11 cellular contexts compared by ENCODE assay signal in genomic region chr7:57308631-57309408, GRCh38.
DNase-seq lines count a peak whose midpoint lies in the region; ATAC-seq and TF ChIP-seq lines count a peak whose summit lies in the region.
"Had no signal": no experiment of that assay in that cellular context is flagged by ENCODE, and none has a peak within 500 bp of the region (broad histone marks: within the 10 kb centered on the region; RNA-seq: fewer than 3 reads in every experiment).

No MANE protein-coding gene starts in this region.

- H4K20me1 ChIP-seq in Loucy (ENCODE audit: insufficient read depth, low read length, poor library complexity, severe bottlenecking) = no peaks in the 10 kb centered on the region

- no peaks in the 10 kb centered on the region for H3K4me1 Mint-ChIP-seq in chondrocyte (ENCODE audit: low read depth)

- no peaks in the 10 kb centered on the region for H3K79me2 ChIP-seq in Loucy (ENCODE audit: insufficient read depth, low read length)

- no peaks in the 10 kb centered on the region for H3K27me3 Mint-ChIP-seq in chondrocyte (ENCODE audit: low read depth)

- H3K4me3 Mint-ChIP-seq in chondrocyte (ENCODE audit: unreplicated experiment) = no peak overlapping the region

- no peak overlapping the region for H3K4me3 ChIP-seq in BJ (ENCODE audit: low read depth, low read length)
- no peak overlapping the region for H3K4me3 ChIP-seq in Loucy (ENCODE audit: low read length, poor library complexity, severe bottlenecking)
- H3K4me3 ChIP-seq: prostate gland had no signal

- no peak for ATAC-seq in GM19351 (IDR thresholded peaks at IDR 0.05; ENCODE audit: unreplicated experiment)

- H3K27me3 ChIP-seq in BJ (ENCODE audit: control insufficient read depth, insufficient read depth, low read length) (no peaks in the 10 kb centered on the region), Loucy (ENCODE audit: insufficient read depth, low read length, poor library complexity, severe bottlenecking) (no peaks in the 10 kb centered on the region)

- H3F3A ChIP-seq in Loucy (ENCODE audit: low read depth) = no peaks in the 10 kb centered on the region

- H3K27ac Mint-ChIP-seq in chondrocyte (ENCODE audit: unreplicated experiment) = no peak overlapping the region

- POLR2A ChIA-PET in BJ (lab: Charles Lee) = no interaction called here

- no peak overlapping the region for H3K27ac ChIP-seq in 22Rv1
- H3K27ac ChIP-seq: epithelial cell of prostate, prostate gland had no signal

- H2AFZ ChIP-seq in Loucy (ENCODE audit: low read length) = no peak overlapping the region

- peaks cover 9% of the 10 kb centered on the region; the same call in 1 of the 2 replicates for H3K9me3 ChIP-seq in Loucy (ENCODE audit: insufficient read depth, low read depth, low read length)
- H3K9me3 ChIP-seq: prostate gland had no signal

- no peaks in the 10 kb centered on the region for H3K4me1 ChIP-seq in Loucy (ENCODE audit: insufficient read depth, low read length, poor library complexity, severe bottlenecking)
- H3K4me1 ChIP-seq: prostate gland had no signal

- TF ChIP-seq CTCF in 22Rv1 (IDR thresholded peaks at IDR 0.05) (peak; percentile 81), BJ (IDR thresholded peaks at IDR 0.05; ENCODE audit: insufficient read depth, low read depth, low read length) (0 out of 2 replicates have a peak, but pooled peaks have one; percentile 5), Loucy (conservative IDR thresholded peaks at IDR 0.05; ENCODE audit: low read length) (peak; percentile 49), chondrocyte (IDR thresholded peaks at IDR 0.05) (peak; percentile 31)

- DNase-seq in BJ (ENCODE audit: low read depth) (no peak), chondrocyte (ENCODE audit: low spot score) (no peak), SIG-M5 (lab: John Stamatoyannopoulos, UW) (no peak), GOT3 (lab: John Stamatoyannopoulos, UW) (no peak)
- DNase-seq in activated effector memory CD4-positive, alpha-beta T cell treated with Interleukin-2 at 50 U/mL for 16 hours = no peak
- DNase-seq: NCI-H1694 treated with DMSO at 0.1 percent for 48 hours had no signal

- CTCF ChIA-PET in BJ (lab: Yijun Ruan, JAX) = no interaction called here

- H3K4me2 ChIP-seq in Loucy (ENCODE audit: low read depth, low read length, poor library complexity, severe bottlenecking) = no peak overlapping the region

- H3K36me3 Mint-ChIP-seq in chondrocyte (ENCODE audit: low read depth) = peaks cover 1% of the 10 kb centered on the region

- H3K9ac ChIP-seq in Loucy (ENCODE audit: low read depth, low read length, poor library complexity, severe bottlenecking) = no peak overlapping the region

- H3K36me3 ChIP-seq in BJ (ENCODE audit: control insufficient read depth, insufficient read depth, low read length) (no peaks in the 10 kb centered on the region), Loucy (ENCODE audit: insufficient read depth, low read length) (no peaks in the 10 kb centered on the region)
- H3K36me3 ChIP-seq: prostate gland had no signal

- no peaks in the 10 kb centered on the region for H3K9me2 ChIP-seq in Loucy (replicated peaks; ENCODE audit: low read depth, low read length)

- H3K9me3 Mint-ChIP-seq in chondrocyte (ENCODE audit: low read depth) = peaks cover 60% of the 10 kb centered on the region

Comparison
In these comparisons a context has a peak if more than half of its experiments do, and no peak if none do; other contexts are left out.
1. CTCF ChIP-seq: peak in every context shown above with its lines; median percentile 81 in 22Rv1; 49 in Loucy; 31 in chondrocyte; 5 in BJ.